Comparison of ENCODE assay signal across 12 cellular contexts in genomic region chr11:128367573-128367972, GRCh38.
DNase-seq lines count a peak whose midpoint lies in the region; ATAC-seq and TF ChIP-seq lines count a peak whose summit lies in the region.
"Had no signal": no experiment of that assay in that cellular context is flagged by ENCODE, and none has a peak within 500 bp of the region (broad histone marks: within the 10 kb centered on the region; RNA-seq: fewer than 3 reads in every experiment).

No MANE protein-coding gene starts in this region.

- no peaks in the 10 kb centered on the region for H3K36me3 ChIP-seq in CD4-positive, alpha-beta memory T cell (ENCODE audit: insufficient read depth, low read length)
- no peaks in the 10 kb centered on the region for H3K36me3 ChIP-seq in A673 (ENCODE audit: insufficient read depth, low read length, poor library complexity, severe bottlenecking)
- H3K36me3 ChIP-seq: esophagus squamous epithelium, neural progenitor cell had no signal

- peaks cover 12 to 28% (median 19%) of the 10 kb centered on the region in 4 donors for H3K4me1 Mint-ChIP-seq in CD4-positive, alpha-beta memory T cell
- H3K4me1 Mint-ChIP-seq in activated CD4-positive, alpha-beta T cell treated with anti-CD3 and anti-CD28 coated beads, Interleukin-2, amount 10 ng/mL, durations not matched to agents 7 days and 5 days: peaks cover 9% of the 10 kb centered on the region
- H3K4me1 Mint-ChIP-seq: immature natural killer cell had no signal

- POLR2A ChIA-PET in CD4-positive, alpha-beta memory T cell (lab: Charles Lee; ENCODE audit: partially characterized antibody): interaction anchor here (0.5 to 3.3 kb wide), 12 partner anchors 11 to 156 kb away, joined by 3 to 16 read pairs (median 4); no protein-coding TSS in a partner anchor
- POLR2A ChIA-PET in activated CD4-positive, alpha-beta T cell treated with anti-CD3 and anti-CD28 coated beads, Interleukin-2, amount 10 ng/mL, durations not matched to agents 7 days and 5 days (lab: Charles Lee): no interaction called here
- POLR2A ChIA-PET in A673 (lab: Charles Lee; ENCODE audit: low non-redundant PET): no interaction called here

- no peaks in the 10 kb centered on the region for H3K27me3 ChIP-seq in CD4-positive, alpha-beta memory T cell (ENCODE audit: insufficient read depth, low read length)
- peaks cover 9% of the 10 kb centered on the region for H3K27me3 ChIP-seq in A673 (replicated peaks; ENCODE audit: insufficient read depth, low read depth, low read length, poor library complexity)
- H3K27me3 ChIP-seq: esophagus squamous epithelium, neural progenitor cell had no signal

- no peaks in the 10 kb centered on the region for H3K9me3 ChIP-seq in CD4-positive, alpha-beta memory T cell (ENCODE audit: control insufficient read depth in 1 of 2, low read length in 2 of 2)
- H3K9me3 ChIP-seq in A673 (ENCODE audit: low read depth, low read length, poor library complexity, severe bottlenecking): no peaks in the 10 kb centered on the region
- H3K9me3 ChIP-seq: esophagus squamous epithelium had no signal

- BruUV-seq in A673 (replicated peaks; lab: Mats Ljungman, UMichigan): no TSS peak

- H3K36me3 Mint-ChIP-seq in CD4-positive, alpha-beta memory T cell: no peaks in the 10 kb centered on the region
- H3K36me3 Mint-ChIP-seq in activated CD4-positive, alpha-beta T cell treated with anti-CD3 and anti-CD28 coated beads, Interleukin-2, amount 10 ng/mL, durations not matched to agents 7 days and 5 days (ENCODE audit: low read depth): peaks cover 2% of the 10 kb centered on the region
- H3K36me3 Mint-ChIP-seq: immature natural killer cell, neural progenitor cell had no signal

- H3K9me3 Mint-ChIP-seq in CD4-positive, alpha-beta memory T cell: peaks cover 0 to 7% (median 0%) of the 10 kb centered on the region in 8 donors
- peaks cover 11% of the 10 kb centered on the region for H3K9me3 Mint-ChIP-seq in activated CD4-positive, alpha-beta T cell treated with anti-CD3 and anti-CD28 coated beads, Interleukin-2, amount 10 ng/mL, durations not matched to agents 7 days and 5 days
- H3K9me3 Mint-ChIP-seq: neural progenitor cell had no signal

- TF ChIP-seq CTCF in A673 (conservative IDR thresholded peaks at IDR 0.05; ENCODE audit: low read depth, low read length): no peak

- no peaks in the 10 kb centered on the region for H3K27me3 Mint-ChIP-seq in CD4-positive, alpha-beta memory T cell
- no peaks in the 10 kb centered on the region for H3K27me3 Mint-ChIP-seq in activated CD4-positive, alpha-beta T cell treated with anti-CD3 and anti-CD28 coated beads, Interleukin-2, amount 10 ng/mL, durations not matched to agents 7 days and 5 days

- H3K27ac ChIP-seq in CD4-positive, alpha-beta memory T cell (ENCODE audit: low read depth, low read length): peak overlapping the region; percentile 51
- no peak overlapping the region for H3K27ac ChIP-seq in A673 (ENCODE audit: low read depth, low read length, poor library complexity, severe bottlenecking)
- H3K27ac ChIP-seq: esophagus squamous epithelium, neural progenitor cell had no signal

- peak overlapping the region; percentile 55 to 94 (median 90) for H3K27ac Mint-ChIP-seq in CD4-positive, alpha-beta memory T cell
- no peak overlapping the region for H3K27ac Mint-ChIP-seq in activated CD4-positive, alpha-beta T cell treated with anti-CD3 and anti-CD28 coated beads, Interleukin-2, amount 10 ng/mL, durations not matched to agents 7 days and 5 days
- H3K27ac Mint-ChIP-seq: neural progenitor cell had no signal

- no peak overlapping the region for H3K4me3 ChIP-seq in CD4-positive, alpha-beta memory T cell (ENCODE audit: low read length in 2 of 2)
- no peak overlapping the region for H3K4me3 ChIP-seq in A673 (ENCODE audit: low read depth, low read length, poor library complexity, severe bottlenecking)
- H3K4me3 ChIP-seq: esophagus squamous epithelium, neural progenitor cell had no signal

- DNase-seq in CD4-positive, alpha-beta memory T cell: peak; percentile 38 to 68 (median 61)
- DNase-seq in activated CD4-positive, alpha-beta T cell treated with anti-CD3 and anti-CD28 coated beads, Interleukin-2, amount 10 ng/mL, durations not matched to agents 7 days and 5 days: peak; percentile 20
- DNase-seq in A673 (ENCODE audit: low spot score) (no peak), cardiac septum (ENCODE audit: low spot score) (no peak), head of caudate nucleus (no peak)
- DNase-seq: C1 segment of cervical spinal cord, esophagus squamous epithelium had no signal

- intact Hi-C loops in CD4-positive, alpha-beta memory T cell (cut with micrococcal nuclease): loop anchor here (2.0 to 5.0 kb wide), 2 partner anchors 17 to 75 kb away; no protein-coding TSS in a partner anchor
- intact Hi-C loops in A673 (cut with micrococcal nuclease; ENCODE audit: unreplicated experiment) (no loop called here), cardiac septum (cut with DNase I) (no loop called here), head of caudate nucleus (cut with DNase I) (no loop called here)

- peaks cover 6% of the 10 kb centered on the region for H3K4me1 ChIP-seq in CD4-positive, alpha-beta memory T cell (ENCODE audit: insufficient read depth, low read length)
- H3K4me1 ChIP-seq in A673 (ENCODE audit: insufficient read depth, low read length, poor library complexity, severe bottlenecking): no peaks in the 10 kb centered on the region
- H3K4me1 ChIP-seq: esophagus squamous epithelium had no signal

- peak; percentile 60 for ATAC-seq in GM19324 (IDR thresholded peaks at IDR 0.05; ENCODE audit: low FRiP score, unreplicated experiment)
- peak; percentile 57 for ATAC-seq in HG03135 (IDR thresholded peaks at IDR 0.05; ENCODE audit: unreplicated experiment)
- ATAC-seq in HG02610 (IDR thresholded peaks at IDR 0.05; ENCODE audit: unreplicated experiment): no peak

- H3K4me3 Mint-ChIP-seq in CD4-positive, alpha-beta memory T cell: peak overlapping the region; percentile 71 to 80 (median 78)
- no peak overlapping the region for H3K4me3 Mint-ChIP-seq in activated CD4-positive, alpha-beta T cell treated with anti-CD3 and anti-CD28 coated beads, Interleukin-2, amount 10 ng/mL, durations not matched to agents 7 days and 5 days
- H3K4me3 Mint-ChIP-seq: neural progenitor cell had no signal

- CTCF ChIA-PET in CD4-positive, alpha-beta memory T cell (lab: Charles Lee; ENCODE audit: partially characterized antibody): interaction anchor here (0.8 to 2.5 kb wide), 5 partner anchors 26 to 263 kb away, joined by 3 to 7 read pairs (median 3); no protein-coding TSS in a partner anchor
- CTCF ChIA-PET in activated CD4-positive, alpha-beta T cell treated with anti-CD3 and anti-CD28 coated beads, Interleukin-2, amount 10 ng/mL, durations not matched to agents 7 days and 5 days (lab: Charles Lee): interaction anchor here (0.8 to 1.6 kb wide), 5 partner anchors 8 to 68 kb away, joined by 3 to 6 read pairs (median 5); no protein-coding TSS in a partner anchor
- CTCF ChIA-PET in A673 (lab: Charles Lee): no interaction called here

Comparison
In these comparisons a context has a peak if more than half of its experiments do, and no peak if none do; other contexts are left out.
1. DNase-seq: peak in CD4-positive, alpha-beta memory T cell (5 of 5) and activated CD4-positive, alpha-beta T cell treated with anti-CD3 and anti-CD28 coated beads, Interleukin-2, amount 10 ng/mL, durations not matched to agents 7 days and 5 days (single experiment); none in A673 (single experiment), cardiac septum (single experiment) and head of caudate nucleus (0 of 42).